Comparison of ENCODE assay signal across 16 cellular contexts in the genomic region with DNA sequence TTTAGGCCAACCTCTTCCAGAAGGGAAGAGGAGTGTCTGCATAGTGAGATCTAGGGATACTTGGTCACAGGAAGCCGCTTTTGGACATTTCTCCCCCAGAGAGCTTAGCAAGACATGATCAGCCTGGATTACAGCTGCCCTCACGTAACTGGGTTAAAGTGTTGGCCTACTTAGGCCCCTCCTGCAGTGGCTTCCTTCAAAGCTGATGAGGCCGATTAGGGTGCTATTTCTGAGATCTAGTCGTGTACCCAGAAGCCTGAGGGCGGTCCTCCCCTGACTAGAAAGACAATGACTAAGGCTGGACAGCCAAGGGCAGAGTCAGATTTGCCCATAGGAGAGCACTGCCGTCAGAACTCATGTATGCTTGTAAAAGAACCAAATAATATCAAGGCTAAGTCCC.
"Had no signal": no experiment of that assay in that cellular context is flagged by ENCODE, and none has a peak within 500 bp of the region (broad histone marks: within the 10 kb centered on the region; RNA-seq: fewer than 3 reads in every experiment).

No MANE protein-coding gene starts in this region.

- H3K27ac ChIP-seq: coronary artery, stomach, thoracic aorta, uterus, VCaP had no signal

- H3K9me3 ChIP-seq: thoracic aorta, uterus had no signal

- H3K4me3 ChIP-seq: coronary artery, lung, stomach, thoracic aorta, uterus had no signal

- H3K27me3 ChIP-seq: uterus had no signal

- DNase-seq: activated CD4-positive, alpha-beta memory T cell treated with anti-CD3 and anti-CD28 coated beads, Interleukin-2, amount 10 ng/mL, durations not matched to agents 7 days and 5 days; activated naive CD4-positive, alpha-beta T cell; activated naive CD8-positive, alpha-beta T cell treated with anti-CD3 and anti-CD28 coated beads, Interleukin-2, amount 50 U/mL, for 24 hours; caudate nucleus; effector memory CD4-positive, alpha-beta T cell; glutamatergic neuron; left cardiac atrium; naive B cell; retina; stimulated activated CD4-positive, alpha-beta T cell treated with anti-CD3 and anti-CD28 coated beads, Interleukin-4, amount 100 ng/mL, for 4 hours; stomach; uterus had no signal

- H3K4me1 ChIP-seq: uterus had no signal

- H3K36me3 ChIP-seq: stomach, thoracic aorta, uterus had no signal
